28 cellular contexts compared by ENCODE assay signal in genomic region chr1:46274224-46275029, GRCh38. TPM values are rescaled to one million over a fixed set of nuclear protein-coding genes. Genes with fewer than 3 reads are reported as not detected.
A peak's percentile ranks its signal among the peaks of the same experiment; 100 is the strongest.
DNase-seq lines count a peak whose midpoint lies in the region; ATAC-seq, FAIRE-seq and TF ChIP-seq lines count a peak whose summit lies in the region.
"Had no signal": no experiment of that assay in that cellular context is flagged by ENCODE, and none has a peak within 500 bp of the region (broad histone marks: within the 10 kb centered on the region; RNA-seq: fewer than 3 reads in every experiment).

No MANE protein-coding gene starts in this region.

- DNase-seq in NCI-H2171 treated with DMSO at 0.1 percent for 48 hours (lab: John Stamatoyannopoulos, UW) (peak; percentile 21), NCI-H2171 (lab: John Stamatoyannopoulos, UW) (no peak), GM23248 (peak; percentile 35), GM12878 (ENCODE audit: low read depth, low spot score) (no peak), nephron progenitor cell (no peak), GM10248 (ENCODE audit: extremely low spot score) (no peak)
- no peak for DNase-seq in activated T-cell treated with anti-CD3 and anti-CD28 coated beads, Interleukin-2, amount 50 U/mL, for 24 hours
- DNase-seq: activated CD8-positive, alpha-beta memory T cell treated with anti-CD3 and anti-CD28 coated beads for 24 hours; activated naive CD4-positive, alpha-beta T cell treated with Interleukin-2 at 50 U/mL for 16 hours; activated T-cell treated with anti-CD3 and anti-CD28 coated beads, Interleukin-2, amount 50 U/mL, for 1 hour; anterior cingulate cortex; endodermal cell; KBM-7; MM.1S; NCI-H1417 treated with DMSO at 0.1 percent for 48 hours; NCI-H524; Peyer's patch; stimulated activated CD4-positive, alpha-beta T cell treated with anti-CD3 and anti-CD28 coated beads, Interleukin-15, amount 100 ng/mL, for 24 hours; stimulated activated CD8-positive, alpha-beta memory T cell treated with anti-CD3 and anti-CD28 coated beads, Interleukin-4, amount 100 ng/mL, for 48 hours; T-helper 1 cell; upper lobe of right lung had no signal

- 91 to 93% methylated on average over 6 of the region's 6 CpGs for WGBS in GM23248 (ENCODE audit: low coverage in 1 of 2, low lambda C conversion rate in 2 of 2, missing lambda C conversion rate in 2 of 2), 2 experiments
- 98% methylated on average over 6 of the region's 6 CpGs for WGBS in GM12878 (ENCODE audit: insufficient coverage, insufficient replicate concordance, low lambda C conversion rate, missing lambda C conversion rate)

- POLR2A ChIA-PET in GM12878 (lab: Charles Lee) (interaction anchor here (1.3 kb wide), 1 partner anchor 30 kb away, joined by 3 read pairs; no protein-coding TSS in a partner anchor), GM10248 (lab: Yijun Ruan, JAX) (interaction anchor here (0.6 to 1.2 kb wide), 5 partner anchors 11 to 81 kb away, joined by 3 to 4 read pairs (median 3); no protein-coding TSS in a partner anchor)

- H3K36me3 Mint-ChIP-seq in nephron progenitor cell (ENCODE audit: low read depth) = peaks cover 65% of the 10 kb centered on the region
- H3K36me3 Mint-ChIP-seq in activated T-cell treated with anti-CD3 and anti-CD28 coated beads, Interleukin-2, amount 50 U/mL, for 24 hours (ENCODE audit: low read depth) = peaks cover 97% of the 10 kb centered on the region

- H3K9me2 ChIP-seq in GM23248 (ENCODE audit: insufficient read depth) = no peaks in the 10 kb centered on the region

- no peak for TF ChIP-seq EP300 in GM12878 (IDR thresholded peaks at IDR 0.05; ENCODE audit: borderline replicate concordance in 1 of 2, control insufficient read depth in 1 of 2, low read depth in 2 of 2, low read length in 2 of 2)

- H3K9me3 ChIP-seq in GM23248 (ENCODE audit: low read depth) (no peaks in the 10 kb centered on the region), GM12878 (replicated peaks; ENCODE audit: control insufficient read depth, insufficient read depth, low read length) (no peaks in the 10 kb centered on the region)
- H3K9me3 ChIP-seq: Peyer's patch, upper lobe of right lung had no signal

- H3F3A ChIP-seq in GM23248 (ENCODE audit: insufficient read depth) = peaks cover 15% of the 10 kb centered on the region; the same call in 1 of the 2 replicates

- H3K27ac ChIP-seq in GM23248 (no peak overlapping the region), GM12878 (ENCODE audit: control insufficient read depth, insufficient read depth) (no peak overlapping the region)
- H3K27ac ChIP-seq: cardiac muscle cell, neural progenitor cell, Peyer's patch, upper lobe of right lung had no signal

- FAIRE-seq in GM12878 (lab: Jason Lieb, UNC) = no peak
- FAIRE-seq: A204.1 had no signal

- CTCF ChIA-PET in GM12878 (lab: Yijun Ruan, JAX) = interaction anchor here (0.5 to 1.9 kb wide), 2 partner anchors 30 to 1545 kb away, joined by 3 to 7 read pairs; no protein-coding TSS in a partner anchor
- CTCF ChIA-PET in GM10248 (lab: Yijun Ruan, JAX) = interaction anchor here (1.0 to 4.4 kb wide), 6 partner anchors 11 to 73 kb away, joined by 3 to 24 read pairs (median 4); no protein-coding TSS in a partner anchor

- H2AFZ ChIP-seq in GM23248 (no peak overlapping the region), GM12878 (ENCODE audit: control insufficient read depth, low read depth, low read length) (no peak overlapping the region)
- H2AFZ ChIP-seq: neural progenitor cell had no signal

- H3K36me3 ChIP-seq in GM23248 (ENCODE audit: low read depth) = peaks cover 4% of the 10 kb centered on the region; the same call in 1 of the 2 replicates
- peaks cover 40 to 42% of the 10 kb centered on the region in 2 experiments for H3K36me3 ChIP-seq in GM12878 (ENCODE audit: control insufficient read depth in 2 of 2, insufficient read depth in 2 of 2, low read length in 1 of 2)

- no peak overlapping the region for H3K4me2 ChIP-seq in GM23248 (ENCODE audit: unreplicated experiment)
- H3K4me2 ChIP-seq in GM12878 (ENCODE audit: control insufficient read depth, insufficient read depth) = no peak overlapping the region
- H3K4me2 ChIP-seq: neural progenitor cell had no signal

- H3K27me3 Mint-ChIP-seq in nephron progenitor cell (ENCODE audit: low read depth, poor library complexity) = no peaks in the 10 kb centered on the region
- no peaks in the 10 kb centered on the region for H3K27me3 Mint-ChIP-seq in activated T-cell treated with anti-CD3 and anti-CD28 coated beads, Interleukin-2, amount 50 U/mL, for 24 hours
- H3K27me3 Mint-ChIP-seq: B cell, progenitor cell of endocrine pancreas had no signal

- in situ Hi-C loops in GM23248 (cut with MboI) (no loop called here), GM12878 (cut with MboI) (no loop called here)

- TF ChIP-seq RAD21 in GM12878 (IDR thresholded peaks at IDR 0.05; ENCODE audit: insufficient read depth, low read depth, low read length) = no peak

- peaks cover 26% of the 10 kb centered on the region for H3K4me1 Mint-ChIP-seq in nephron progenitor cell
- no peaks in the 10 kb centered on the region for H3K4me1 Mint-ChIP-seq in activated T-cell treated with anti-CD3 and anti-CD28 coated beads, Interleukin-2, amount 50 U/mL, for 24 hours (ENCODE audit: low read depth)
- H3K4me1 Mint-ChIP-seq: B cell, endodermal cell, neural progenitor cell had no signal

- SMC1A ChIA-PET in GM12878 (lab: Charles Lee; ENCODE audit: uncharacterized antibody, unreplicated experiment) = no interaction called here

- no peaks in the 10 kb centered on the region for H3K9me3 Mint-ChIP-seq in nephron progenitor cell
- no peaks in the 10 kb centered on the region for H3K9me3 Mint-ChIP-seq in activated T-cell treated with anti-CD3 and anti-CD28 coated beads, Interleukin-2, amount 50 U/mL, for 24 hours
- H3K9me3 Mint-ChIP-seq: endodermal cell, neural progenitor cell had no signal

- ATAC-seq in GM12878 (peak; percentile 17; the same call in 1 of the 3 replicates), GM18867 (IDR thresholded peaks at IDR 0.05; ENCODE audit: unreplicated experiment) (no peak)
- ATAC-seq: upper lobe of right lung had no signal

- H3K9ac ChIP-seq in GM23248 (no peak overlapping the region), GM12878 (ENCODE audit: control insufficient read depth, insufficient read depth, low read length) (no peak overlapping the region)
- H3K9ac ChIP-seq: neural progenitor cell had no signal

- H3K79me2 ChIP-seq in GM23248 (ENCODE audit: insufficient read depth) (no peaks in the 10 kb centered on the region), GM12878 (ENCODE audit: control insufficient read depth, insufficient read depth, low read length) (no peaks in the 10 kb centered on the region)

- H3K4me1 ChIP-seq in GM23248 (ENCODE audit: insufficient read depth) (no peaks in the 10 kb centered on the region), GM12878 (ENCODE audit: control insufficient read depth, insufficient read depth, low read length) (no peaks in the 10 kb centered on the region)
- H3K4me1 ChIP-seq: neural progenitor cell, Peyer's patch, upper lobe of right lung had no signal

- H3K27ac Mint-ChIP-seq in nephron progenitor cell = peak overlapping the region; percentile 66
- H3K27ac Mint-ChIP-seq in activated T-cell treated with anti-CD3 and anti-CD28 coated beads, Interleukin-2, amount 50 U/mL, for 24 hours = no peak overlapping the region
- H3K27ac Mint-ChIP-seq: B cell, endodermal cell, neural progenitor cell had no signal

- H3K4me3 Mint-ChIP-seq in nephron progenitor cell = no peak overlapping the region
- H3K4me3 Mint-ChIP-seq in activated T-cell treated with anti-CD3 and anti-CD28 coated beads, Interleukin-2, amount 50 U/mL, for 24 hours = no peak overlapping the region
- H3K4me3 Mint-ChIP-seq: B cell, endodermal cell, neural progenitor cell had no signal

- H3K4me3 ChIP-seq in GM23248 = no peak overlapping the region
- no peak overlapping the region for H3K4me3 ChIP-seq in GM12878
- H3K4me3 ChIP-seq: cardiac muscle cell, lung, neural progenitor cell, Peyer's patch, upper lobe of right lung had no signal

- H4K20me1 ChIP-seq in GM23248 (ENCODE audit: insufficient read depth) (no peaks in the 10 kb centered on the region), GM12878 (ENCODE audit: control insufficient read depth, insufficient read depth) (no peaks in the 10 kb centered on the region)

- BruUV-seq in GM12878 (replicated peaks; lab: Mats Ljungman, UMichigan) = no TSS peak

- RAD21 ChIA-PET in GM12878 (lab: Charles Lee; ENCODE audit: unreplicated experiment) = no interaction called here

- intact Hi-C loops in GM12878 (cut with micrococcal nuclease; ENCODE audit: unreplicated experiment) = no loop called here

- peak; percentile 36; the same call in 1 of the 2 replicates for TF ChIP-seq POLR2A in GM12878 (IDR thresholded peaks at IDR 0.05; ENCODE audit: low read depth, low read length)

- no peaks in the 10 kb centered on the region for H3K27me3 ChIP-seq in GM23248 (replicated peaks; ENCODE audit: insufficient read depth)
- no peaks in the 10 kb centered on the region for H3K27me3 ChIP-seq in GM12878 (replicated peaks in 1 of 2; ENCODE audit: control insufficient read depth in 2 of 2, insufficient read depth in 2 of 2, low read length in 1 of 2)
- H3K27me3 ChIP-seq: cardiac muscle cell, neural progenitor cell, Peyer's patch, upper lobe of right lung had no signal

- TF ChIP-seq CTCF in GM12878 (IDR thresholded peaks at IDR 0.05 in 2 of 3, conservative IDR thresholded peaks at IDR 0.05 in 1 of 3; ENCODE audit: control insufficient read depth in 2 of 3, extremely low read depth in 1 of 3, insufficient read depth in 1 of 3, low read depth in 3 of 3, low read length in 3 of 3) (no peak), nephron progenitor cell (IDR thresholded peaks at IDR 0.05) (no peak), GM10248 (IDR thresholded peaks at IDR 0.05; ENCODE audit: control extremely low read depth, extremely low read depth, low read depth, missing control alignments) (no peak)

RNA-seq across cellular contexts. Expression of gene RAD54L, which starts 26.9 kb away (rescaled TPM):
- total RNA-seq in GM23248 (2014; rRNA removed; shearing (Covaris generic)) = 1.9 and 3.0 TPM in 2 replicates
- polyA plus RNA-seq in GM23248 (2016; fragmentation: Nextera tagmentation; extraction: Ambion mirVana) (4.4 and 4.9 TPM in 2 replicates), GM12878 (2011; rRNA removed) (8.9 and 17.6 TPM in 2 replicates), GM12878 (2014; fragmentation: Illumina TruSeq; extraction: Trizol) (26.5 and 35.5 TPM in 2 replicates), GM12878 (2014; fragmentation: Nextera tagmentation; extraction: Ambion mirVana) (10 to 100 TPM; 15.8 to 26.1 TPM), GM12878 (2014; rRNA removed) (21.1 and 24.5 TPM in 2 replicates), GM12878 (2016; fragmentation: Nextera tagmentation; extraction: Ambion mirVana) (10 to 100 TPM; 51.5 to 54.2 TPM)
- 15.3 and 17.4 TPM in 2 replicates for total RNA-seq in GM12878 (2013; cell fraction: nucleolus; rRNA removed)
- total RNA-seq in GM12878 (2014; rRNA removed) (15.8 TPM in 2 replicates), GM12878 (2014; rRNA removed; fragmentation: Illumina TruSeq; extraction: Trizol) (12.4 and 12.9 TPM in 2 replicates), GM12878 (2021) (34.0 and 34.7 TPM in 2 replicates)
- 7.4 TPM for polyA plus RNA-seq in GM12878 (2011; ENCODE audit: low read depth)
- polyA plus RNA-seq in GM12878 (2011; cell fraction: cytosol; rRNA removed) = 24.1 and 27.9 TPM in 2 replicates
- 86.4 and 103 TPM in 2 replicates for polyA plus RNA-seq in GM12878 (2011; cell fraction: nucleus; rRNA removed)
- polyA plus RNA-seq in GM12878 (2012) = 10.6 and 18.3 TPM in 2 replicates
- polyA minus RNA-seq in GM12878 (2011; rRNA and poly(A)+ RNA removed) = 20.2 and 21.9 TPM in 2 replicates
- 11.0 and 11.6 TPM in 2 replicates for polyA minus RNA-seq in GM12878 (2011; cell fraction: cytosol; rRNA and poly(A)+ RNA removed)
- 9.6 and 19.3 TPM in 2 replicates for polyA minus RNA-seq in GM12878 (2011; cell fraction: nucleus; rRNA and poly(A)+ RNA removed)

RNA-seq across cellular contexts. Expression of gene LRRC41, which starts 29.0 kb away (rescaled TPM):
- 131 and 133 TPM in 2 replicates for total RNA-seq in GM23248 (2014; rRNA removed; shearing (Covaris generic))
- polyA plus RNA-seq in GM23248 (2016; fragmentation: Nextera tagmentation; extraction: Ambion mirVana) (103 and 108 TPM in 2 replicates), GM12878 (2011; rRNA removed) (25.3 and 43.3 TPM in 2 replicates), GM12878 (2014; fragmentation: Illumina TruSeq; extraction: Trizol) (18.5 and 40.1 TPM in 2 replicates), GM12878 (2014; fragmentation: Nextera tagmentation; extraction: Ambion mirVana) (10 to 100 TPM; 12.0 to 12.6 TPM), GM12878 (2014; rRNA removed) (53.8 and 55.6 TPM in 2 replicates), GM12878 (2016; fragmentation: Nextera tagmentation; extraction: Ambion mirVana) (10 to 100 TPM; 67.3 to 79.9 TPM)
- total RNA-seq in GM12878 (2013; cell fraction: nucleolus; rRNA removed) = 65.4 and 65.5 TPM in 2 replicates
- total RNA-seq in GM12878 (2014; rRNA removed) (62.7 and 65.7 TPM in 2 replicates), GM12878 (2014; rRNA removed; fragmentation: Illumina TruSeq; extraction: Trizol) (35.1 and 36.3 TPM in 2 replicates), GM12878 (2021) (56.7 and 57.7 TPM in 2 replicates)
- 25.2 TPM for polyA plus RNA-seq in GM12878 (2011; ENCODE audit: low read depth)
- polyA plus RNA-seq in GM12878 (2011; cell fraction: cytosol; rRNA removed) = 50.6 and 56.7 TPM in 2 replicates
- polyA plus RNA-seq in GM12878 (2011; cell fraction: nucleus; rRNA removed) = 62.8 and 70.9 TPM in 2 replicates
- 42.1 and 42.9 TPM in 2 replicates for polyA plus RNA-seq in GM12878 (2012)
- polyA minus RNA-seq in GM12878 (2011; rRNA and poly(A)+ RNA removed) = 40.8 and 80.5 TPM in 2 replicates
- polyA minus RNA-seq in GM12878 (2011; cell fraction: cytosol; rRNA and poly(A)+ RNA removed) = 29.5 TPM in 2 replicates
- polyA minus RNA-seq in GM12878 (2011; cell fraction: nucleus; rRNA and poly(A)+ RNA removed) = 21.6 and 34.4 TPM in 2 replicates

RNA-seq across cellular contexts. Expression of gene UQCRH, which starts 29.1 kb away (rescaled TPM):
- 334 and 337 TPM in 2 replicates for total RNA-seq in GM23248 (2014; rRNA removed; shearing (Covaris generic))
- polyA plus RNA-seq in GM23248 (2016; fragmentation: Nextera tagmentation; extraction: Ambion mirVana) = 237 and 238 TPM in 2 replicates
- 169 and 182 TPM in 2 replicates for total RNA-seq in GM12878 (2013; cell fraction: nucleolus; rRNA removed)
- 522 and 625 TPM in 2 replicates for total RNA-seq in GM12878 (2014; rRNA removed)
- total RNA-seq in GM12878 (2014; rRNA removed; fragmentation: Illumina TruSeq; extraction: Trizol) = 582 and 603 TPM in 2 replicates
- 363 and 392 TPM in 2 replicates for total RNA-seq in GM12878 (2021)
- 2,257 TPM for polyA plus RNA-seq in GM12878 (2011; ENCODE audit: low read depth)
- polyA plus RNA-seq in GM12878 (2011; rRNA removed) = 1,782 and 2,485 TPM in 2 replicates
- polyA plus RNA-seq in GM12878 (2011; cell fraction: cytosol; rRNA removed) = 682 and 1,244 TPM in 2 replicates
- 369 and 418 TPM in 2 replicates for polyA plus RNA-seq in GM12878 (2011; cell fraction: nucleus; rRNA removed)
- 583 and 710 TPM in 2 replicates for polyA plus RNA-seq in GM12878 (2012)
- polyA plus RNA-seq in GM12878 (2014; fragmentation: Illumina TruSeq; extraction: Trizol) = 612 and 665 TPM in 2 replicates
- 1,000 to 10,000 TPM; 1,451 to 1,539 TPM for polyA plus RNA-seq in GM12878 (2014; fragmentation: Nextera tagmentation; extraction: Ambion mirVana)
- polyA plus RNA-seq in GM12878 (2014; rRNA removed) = 516 and 647 TPM in 2 replicates
- polyA plus RNA-seq in GM12878 (2016; fragmentation: Nextera tagmentation; extraction: Ambion mirVana) = 100 to 1,000 TPM; 574 to 652 TPM
- 164 and 195 TPM in 2 replicates for polyA minus RNA-seq in GM12878 (2011; rRNA and poly(A)+ RNA removed)
- 98.8 and 102 TPM in 2 replicates for polyA minus RNA-seq in GM12878 (2011; cell fraction: cytosol; rRNA and poly(A)+ RNA removed)
- polyA minus RNA-seq in GM12878 (2011; cell fraction: nucleus; rRNA and poly(A)+ RNA removed) = 46.1 and 63.4 TPM in 2 replicates

Comparison
In these comparisons a context has a peak if more than half of its experiments do, and no peak if none do; other contexts are left out.
1. DNase-seq: peak in NCI-H2171 treated with DMSO at 0.1 percent for 48 hours (single experiment) and GM23248 (single experiment); none in NCI-H2171 (single experiment), GM12878 (single experiment), nephron progenitor cell (single experiment), GM10248 (single experiment) and activated T-cell treated with anti-CD3 and anti-CD28 coated beads, Interleukin-2, amount 50 U/mL, for 24 hours (single experiment).